In the genomic region with DNA sequence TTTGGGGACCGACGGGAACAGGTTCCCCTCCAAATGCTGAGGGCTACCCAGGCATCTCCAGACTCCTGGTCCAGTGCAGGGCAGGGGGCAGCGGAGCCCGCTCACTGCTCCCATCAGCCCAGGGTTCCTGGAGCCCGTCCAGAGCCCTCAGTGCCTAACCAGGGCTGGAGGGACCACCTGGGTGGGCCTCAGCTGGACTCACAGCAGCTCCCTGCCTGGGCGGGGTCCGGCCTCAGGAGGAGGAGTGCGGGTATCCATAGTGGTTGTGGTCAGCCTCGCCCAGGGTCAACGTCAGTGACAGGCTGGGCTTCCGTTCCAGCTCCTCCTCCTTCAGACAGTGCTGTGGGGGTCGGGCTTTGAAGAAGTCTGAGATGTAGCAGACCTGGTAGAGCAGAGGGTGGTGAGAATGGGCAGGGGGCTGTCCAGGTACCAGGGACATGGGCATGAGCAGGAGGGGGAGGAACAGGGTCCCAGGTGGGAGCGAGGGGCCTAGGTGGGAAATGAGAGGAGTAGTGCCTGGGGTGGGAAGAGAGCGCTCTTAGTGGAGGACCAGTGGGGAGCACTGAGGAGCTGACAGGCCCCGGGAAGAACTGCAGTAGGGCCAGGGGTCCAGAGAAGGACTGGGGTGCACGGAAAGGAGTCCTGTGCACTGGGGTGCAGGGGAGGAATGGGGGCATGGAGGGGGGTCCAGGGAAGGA, we compare ENCODE assay signal across 16 cellular contexts. TPM values are rescaled to one million over a fixed set of nuclear protein-coding genes. Genes with fewer than 3 reads are reported as not detected.
"Had no signal": no experiment of that assay in that cellular context is flagged by ENCODE, and none has a peak within 500 bp of the region (broad histone marks: within the 10 kb centered on the region; RNA-seq: fewer than 3 reads in every experiment).

No MANE protein-coding gene starts in this region.

- H3K36me3 Mint-ChIP-seq: memory B cell; mesothelial cell of epicardium; natural killer cell; stimulated activated naive B cell treated with anti-CD40 and anti-IgM and Interleukin-4, amounts not matched to agents 10 μg/mL and 1 μg/mL and 100 μg/mL, for 72 hours had no signal

- H3K9me3 ChIP-seq: esophagus muscularis mucosa, gastroesophageal sphincter, sigmoid colon, testis, tibial nerve had no signal

- H3K27ac ChIP-seq: epithelial cell of prostate, esophagus muscularis mucosa, gastroesophageal sphincter, sigmoid colon, skin epidermis, testis, tibial nerve had no signal

- H3K9me3 Mint-ChIP-seq: memory B cell; mesothelial cell of epicardium; natural killer cell; stimulated activated naive B cell treated with anti-CD40 and anti-IgM and Interleukin-4, amounts not matched to agents 10 μg/mL and 1 μg/mL and 100 μg/mL, for 72 hours; stimulated activated naive CD8-positive, alpha-beta T cell treated with anti-CD3 and anti-CD28 coated beads, Interleukin-15, amount 100 ng/mL, for 72 hours had no signal

- H3K27ac Mint-ChIP-seq: memory B cell; mesothelial cell of epicardium; natural killer cell; stimulated activated naive B cell treated with anti-CD40 and anti-IgM and Interleukin-4, amounts not matched to agents 10 μg/mL and 1 μg/mL and 100 μg/mL, for 72 hours; stimulated activated naive CD8-positive, alpha-beta T cell treated with anti-CD3 and anti-CD28 coated beads, Interleukin-15, amount 100 ng/mL, for 72 hours had no signal

- H3K4me1 Mint-ChIP-seq: memory B cell; mesothelial cell of epicardium; natural killer cell; stimulated activated naive B cell treated with anti-CD40 and anti-IgM and Interleukin-4, amounts not matched to agents 10 μg/mL and 1 μg/mL and 100 μg/mL, for 72 hours; stimulated activated naive CD8-positive, alpha-beta T cell treated with anti-CD3 and anti-CD28 coated beads, Interleukin-15, amount 100 ng/mL, for 72 hours had no signal

- H3K36me3 ChIP-seq: sigmoid colon, tibial nerve had no signal

- ATAC-seq: gastroesophageal sphincter; natural killer cell; stimulated activated naive B cell treated with anti-CD40 and anti-IgM and Interleukin-4, amounts not matched to agents 10 μg/mL and 1 μg/mL and 100 μg/mL, for 72 hours; stimulated activated naive CD8-positive, alpha-beta T cell treated with anti-CD3 and anti-CD28 coated beads, Interleukin-15, amount 100 ng/mL, for 72 hours had no signal

- H3K4me3 ChIP-seq: esophagus muscularis mucosa, gastroesophageal sphincter, sigmoid colon, skin epidermis, testis, tibial nerve had no signal

- H3K4me1 ChIP-seq: esophagus muscularis mucosa, gastroesophageal sphincter, sigmoid colon, testis, tibial nerve had no signal

- H3K27me3 ChIP-seq: testis, tibial nerve had no signal

- H3K4me3 Mint-ChIP-seq: memory B cell; mesothelial cell of epicardium; natural killer cell; stimulated activated naive B cell treated with anti-CD40 and anti-IgM and Interleukin-4, amounts not matched to agents 10 μg/mL and 1 μg/mL and 100 μg/mL, for 72 hours; stimulated activated naive CD8-positive, alpha-beta T cell treated with anti-CD3 and anti-CD28 coated beads, Interleukin-15, amount 100 ng/mL, for 72 hours had no signal

- DNase-seq: effector memory CD4-positive, alpha-beta T cell; natural killer cell; sigmoid colon; stimulated activated CD4-positive, alpha-beta T cell treated with anti-CD3 and anti-CD28 coated beads, Interleukin-2, amount 100 ng/mL, for 24 hours; stimulated activated CD4-positive, alpha-beta T cell treated with anti-CD3 and anti-CD28 coated beads, Interleukin-4, amount 100 ng/mL, for 4 hours; stimulated activated naive B cell treated with anti-CD40 and anti-IgM and Interleukin-4, amounts not matched to agents 10 μg/mL and 1 μg/mL and 100 μg/mL, for 72 hours; stimulated activated naive CD8-positive, alpha-beta T cell treated with anti-CD3 and anti-CD28 coated beads, Interleukin-15, amount 100 ng/mL, for 72 hours; testis had no signal

RNA-seq across cellular contexts. Expression of gene PLPP2, which starts 9.9 kb away (rescaled TPM):
- total RNA-seq: myocyte had no signal
